Comparison of ENCODE assay signal across 10 cellular contexts in genomic region chr6:130913119-130913518, GRCh38.
DNase-seq lines count a peak whose midpoint lies in the region; ATAC-seq and TF ChIP-seq lines count a peak whose summit lies in the region.
"Had no signal": no experiment of that assay in that cellular context is flagged by ENCODE, and none has a peak within 500 bp of the region (broad histone marks: within the 10 kb centered on the region; RNA-seq: fewer than 3 reads in every experiment).

No MANE protein-coding gene starts in this region.

- no peak overlapping the region for H3K27ac Mint-ChIP-seq in activated CD8-positive, alpha-beta memory T cell treated with anti-CD3 and anti-CD28 coated beads, Interleukin-2, amount 10 ng/mL, durations not matched to agents 7 days and 5 days
- no peak overlapping the region for H3K27ac Mint-ChIP-seq in T-helper 2 cell treated with Interferon-gamma antibody and Interleukin-4, amounts not matched to agents 5 μg/mL and 100 μg/mL, for 36 hours

- H3K9me3 Mint-ChIP-seq in activated CD8-positive, alpha-beta memory T cell treated with anti-CD3 and anti-CD28 coated beads, Interleukin-2, amount 10 ng/mL, durations not matched to agents 7 days and 5 days (ENCODE audit: low read depth): peaks cover 5% of the 10 kb centered on the region
- H3K9me3 Mint-ChIP-seq in T-helper 2 cell treated with Interferon-gamma antibody and Interleukin-4, amounts not matched to agents 5 μg/mL and 100 μg/mL, for 36 hours: peaks cover 8% of the 10 kb centered on the region

- no peak for TF ChIP-seq CTCF in adrenal gland (IDR thresholded peaks at IDR 0.05)

- peak; percentile 51 for ATAC-seq in activated CD8-positive, alpha-beta memory T cell treated with anti-CD3 and anti-CD28 coated beads, Interleukin-2, amount 10 ng/mL, durations not matched to agents 7 days and 5 days
- peak; percentile 65 for ATAC-seq in HG02798 (IDR thresholded peaks at IDR 0.05; ENCODE audit: poor library complexity, unreplicated experiment)

- no peaks in the 10 kb centered on the region for H3K27me3 ChIP-seq in adrenal gland

- peaks cover 9% of the 10 kb centered on the region for H3K4me1 Mint-ChIP-seq in activated CD8-positive, alpha-beta memory T cell treated with anti-CD3 and anti-CD28 coated beads, Interleukin-2, amount 10 ng/mL, durations not matched to agents 7 days and 5 days
- H3K4me1 Mint-ChIP-seq in T-helper 2 cell treated with Interferon-gamma antibody and Interleukin-4, amounts not matched to agents 5 μg/mL and 100 μg/mL, for 36 hours (ENCODE audit: low read depth): peaks cover 7% of the 10 kb centered on the region

- H3K27ac ChIP-seq in adrenal gland: no peak overlapping the region

- DNase-seq in activated CD8-positive, alpha-beta memory T cell treated with anti-CD3 and anti-CD28 coated beads, Interleukin-2, amount 10 ng/mL, durations not matched to agents 7 days and 5 days: peak; percentile 49
- no peak for DNase-seq in activated CD8-positive, alpha-beta memory T cell treated with anti-CD3 and anti-CD28 coated beads, Interleukin-2, amount 50 U/mL, for 48 hours
- peak; percentile 40 for DNase-seq in T-helper 2 cell treated with Interferon-gamma antibody and Interleukin-4, amounts not matched to agents 5 μg/mL and 100 μg/mL, for 36 hours (ENCODE audit: low spot score)
- DNase-seq in stimulated activated CD4-positive, alpha-beta T cell treated with anti-CD3 and anti-CD28 coated beads, Interleukin-1b, Interleukin-23, amount 100 ng/mL, for 48 hours: peak; percentile 4
- DNase-seq in activated effector memory CD4-positive, alpha-beta T cell treated with Interleukin-2 at 50 U/mL for 16 hours: no peak
- DNase-seq in adrenal gland (no peak), NCI-H774 (lab: John Stamatoyannopoulos, UW) (no peak)
- DNase-seq: ACHN, NCI-H2227 treated with DMSO at 0.1 percent for 48 hours had no signal

- intact Hi-C loops in adrenal gland (cut with DNase I): no loop called here

- H3K27me3 Mint-ChIP-seq in activated CD8-positive, alpha-beta memory T cell treated with anti-CD3 and anti-CD28 coated beads, Interleukin-2, amount 10 ng/mL, durations not matched to agents 7 days and 5 days: peaks cover 3% of the 10 kb centered on the region
- H3K27me3 Mint-ChIP-seq in T-helper 2 cell treated with Interferon-gamma antibody and Interleukin-4, amounts not matched to agents 5 μg/mL and 100 μg/mL, for 36 hours (ENCODE audit: low read depth): peaks cover 22% of the 10 kb centered on the region

- no peaks in the 10 kb centered on the region for H3K9me3 ChIP-seq in adrenal gland (replicated peaks in 1 of 3)

- WGBS in adrenal gland, 4 donors: 68 to 90% (median 79%) methylated on average over 4 of the region's 4 CpGs

- no peak overlapping the region for H3K4me3 Mint-ChIP-seq in activated CD8-positive, alpha-beta memory T cell treated with anti-CD3 and anti-CD28 coated beads, Interleukin-2, amount 10 ng/mL, durations not matched to agents 7 days and 5 days
- H3K4me3 Mint-ChIP-seq in T-helper 2 cell treated with Interferon-gamma antibody and Interleukin-4, amounts not matched to agents 5 μg/mL and 100 μg/mL, for 36 hours: no peak overlapping the region

- H3K4me1 ChIP-seq in adrenal gland (replicated peaks in 1 of 2): no peaks in the 10 kb centered on the region

- H3K36me3 ChIP-seq in adrenal gland (replicated peaks in 1 of 2): no peaks in the 10 kb centered on the region

- CTCF ChIA-PET in activated CD8-positive, alpha-beta memory T cell treated with anti-CD3 and anti-CD28 coated beads, Interleukin-2, amount 10 ng/mL, durations not matched to agents 7 days and 5 days (lab: Charles Lee): no interaction called here

- peaks cover 6% of the 10 kb centered on the region for H3K36me3 Mint-ChIP-seq in activated CD8-positive, alpha-beta memory T cell treated with anti-CD3 and anti-CD28 coated beads, Interleukin-2, amount 10 ng/mL, durations not matched to agents 7 days and 5 days
- H3K36me3 Mint-ChIP-seq in T-helper 2 cell treated with Interferon-gamma antibody and Interleukin-4, amounts not matched to agents 5 μg/mL and 100 μg/mL, for 36 hours (ENCODE audit: low read depth): no peaks in the 10 kb centered on the region

- no peak for TF ChIP-seq POLR2A in adrenal gland (IDR thresholded peaks at IDR 0.05)

- H3K4me3 ChIP-seq in adrenal gland: no peak overlapping the region

Comparison
In these comparisons a context has a peak if more than half of its experiments do, and no peak if none do; other contexts are left out.
1. DNase-seq: peak in activated CD8-positive, alpha-beta memory T cell treated with anti-CD3 and anti-CD28 coated beads, Interleukin-2, amount 10 ng/mL, durations not matched to agents 7 days and 5 days (single experiment), T-helper 2 cell treated with Interferon-gamma antibody and Interleukin-4, amounts not matched to agents 5 μg/mL and 100 μg/mL, for 36 hours (single experiment) and stimulated activated CD4-positive, alpha-beta T cell treated with anti-CD3 and anti-CD28 coated beads, Interleukin-1b, Interleukin-23, amount 100 ng/mL, for 48 hours (single experiment); none in activated CD8-positive, alpha-beta memory T cell treated with anti-CD3 and anti-CD28 coated beads, Interleukin-2, amount 50 U/mL, for 48 hours (single experiment), activated effector memory CD4-positive, alpha-beta T cell treated with Interleukin-2 at 50 U/mL for 16 hours (single experiment), adrenal gland (0 of 7) and NCI-H774 (single experiment).